ENCODE assay signal across 27 cellular contexts in the genomic region with DNA sequence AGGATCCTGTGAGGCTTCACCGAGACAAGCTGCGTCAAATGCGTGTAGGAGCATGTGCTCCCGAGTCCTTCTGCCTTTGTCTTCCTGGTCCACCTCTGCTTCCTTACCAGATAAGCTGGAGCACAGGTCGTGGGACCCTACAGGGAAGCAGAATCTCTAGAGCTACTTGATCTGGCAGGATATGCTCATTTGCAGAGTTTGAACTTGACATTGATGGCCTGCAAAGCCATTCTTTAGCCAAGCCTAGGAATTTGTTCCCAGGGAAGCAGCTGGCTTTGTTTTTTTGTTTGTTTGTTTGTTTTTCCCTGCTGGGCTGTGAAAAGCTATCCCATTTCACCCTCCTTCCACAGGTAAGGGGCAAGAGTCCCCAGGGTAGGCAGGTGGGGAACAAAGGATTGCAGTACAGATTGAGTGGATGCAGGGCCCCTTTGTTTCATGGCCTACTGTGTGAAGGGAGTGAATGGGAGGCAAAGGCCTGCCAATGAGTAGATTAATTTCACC.
A peak's percentile ranks its signal among the peaks of the same experiment; 100 is the strongest.
DNase-seq lines count a peak whose midpoint lies in the region; ATAC-seq, FAIRE-seq and TF ChIP-seq lines count a peak whose summit lies in the region.
"Had no signal": no experiment of that assay in that cellular context is flagged by ENCODE, and none has a peak within 500 bp of the region (broad histone marks: within the 10 kb centered on the region; RNA-seq: fewer than 3 reads in every experiment).

No MANE protein-coding gene starts in this region.

- peak overlapping the region; percentile 47; the same call in 1 of the 2 replicates for H2BK15ac ChIP-seq in H1 (ENCODE audit: low read length)

- H2BK20ac ChIP-seq in H1 (ENCODE audit: low read length), result no peak overlapping the region

- H2BK5ac ChIP-seq in H1 (ENCODE audit: low read depth, low read length), result no peak overlapping the region; the same call in 1 of the 2 replicates

- peaks cover 76 to 85% of the 10 kb centered on the region in 2 donors for H3K4me1 Mint-ChIP-seq in natural killer cell
- H3K4me1 Mint-ChIP-seq: CD4-positive, alpha-beta memory T cell had no signal

- peak overlapping the region; percentile 77 for H2BK12ac ChIP-seq in H1 (ENCODE audit: low read depth, low read length)

- peaks cover 3 to 4% of the 10 kb centered on the region in 2 donors for H3K9me3 Mint-ChIP-seq in natural killer cell

- CTCF ChIA-PET in H1 (lab: Charles Lee; ENCODE audit: partially characterized antibody), result interaction anchor here (1.2 to 2.6 kb wide), 5 partner anchors 11 to 513 kb away, joined by 3 to 17 read pairs (median 5); no protein-coding TSS in a partner anchor

- peaks cover 38% of the 10 kb centered on the region for H3K27me3 ChIP-seq in HUES64 (ENCODE audit: insufficient read depth, low read length)
- peaks cover 2 to 10% (median 5%) of the 10 kb centered on the region in 4 experiments; a peak in 5 of 7 replicates for H3K27me3 ChIP-seq in H1 (replicated peaks in 1 of 4; ENCODE audit: control insufficient read depth in 3 of 4, extremely low read depth in 1 of 4, insufficient read depth in 3 of 4, low read length in 3 of 4)
- H3K27me3 ChIP-seq in psoas muscle (ENCODE audit: insufficient read depth in 3 of 3, low read length in 2 of 3), result no peaks in the 10 kb centered on the region

- H3K9me3 ChIP-seq in HUES64 (ENCODE audit: insufficient read depth, low read depth, low read length) (peaks cover 5% of the 10 kb centered on the region; the same call in 1 of the 2 replicates), H1 (ENCODE audit: insufficient read depth in 2 of 2, low read depth in 1 of 2, low read length in 1 of 2) (peaks cover 10 to 20% of the 10 kb centered on the region in 2 experiments), psoas muscle (peaks cover 9% of the 10 kb centered on the region)

- peaks cover 0 to 6% of the 10 kb centered on the region in 2 experiments for H4K20me1 ChIP-seq in H1 (replicated peaks in 1 of 2; ENCODE audit: control insufficient read depth in 1 of 2, insufficient read depth in 2 of 2, low read length in 2 of 2)

- peaks cover 9% of the 10 kb centered on the region for H3K36me3 Mint-ChIP-seq in natural killer cell

- no peak for TF ChIP-seq POLR2A in H1 (IDR thresholded peaks at IDR 0.05; ENCODE audit: control extremely low read depth in 1 of 2, low read depth in 2 of 2, low read length in 2 of 2)

- no peak overlapping the region for H3K23ac ChIP-seq in H1 (ENCODE audit: insufficient read length)

- H3K23me2 ChIP-seq in H1 (ENCODE audit: low read depth, low read length), result no peaks in the 10 kb centered on the region

- no peak overlapping the region for H3K14ac ChIP-seq in H1 (ENCODE audit: insufficient read length)

- H4K8ac ChIP-seq in H1 (ENCODE audit: extremely low read depth, insufficient read depth, low read length), result no peak overlapping the region

- ATAC-seq in natural killer cell (no peak), psoas muscle (no peak)
- ATAC-seq: activated CD8-positive, alpha-beta T cell treated with anti-CD3 and anti-CD28 coated beads for 36 hours; activated naive CD4-positive, alpha-beta T cell treated with anti-CD3 and anti-CD28 coated beads, Interleukin-2, amount 50 U/mL, for 72 hours; left ventricle myocardium superior; stimulated activated naive CD8-positive, alpha-beta T cell treated with anti-CD3 and anti-CD28 coated beads, Interleukin-15, Interleukin-2, amounts not matched to agents 100 U/mL and 50 U/mL, for 24 hours had no signal

- DNase-seq in DMS79 treated with DMSO at 0.1 percent for 48 hours (lab: John Stamatoyannopoulos, UW) (peak; percentile 22), DMS79 (lab: John Stamatoyannopoulos, UW) (no peak), H1 (ENCODE audit: low read depth in 1 of 2, low spot score in 2 of 2) (peak; percentile 66 to 80), natural killer cell (no peak), psoas muscle (no peak), NCI-H1930 (lab: John Stamatoyannopoulos, UW) (no peak), NCI-H2196 treated with DMSO at 0.1 percent for 48 hours (lab: John Stamatoyannopoulos, UW; ENCODE audit: unreplicated experiment) (no peak)
- DNase-seq: activated CD8-positive, alpha-beta T cell treated with anti-CD3 and anti-CD28 coated beads for 36 hours; CD4-positive, alpha-beta memory T cell; central memory CD4-positive, alpha-beta T cell; GDM1; HCEC 1CT; islet precursor cell; left ventricle myocardium superior; NCI-H1694; nucleus accumbens; SHP77; stimulated activated naive CD8-positive, alpha-beta T cell treated with anti-CD3 and anti-CD28 coated beads, Interleukin-15, Interleukin-2, amounts not matched to agents 100 U/mL and 50 U/mL, for 24 hours had no signal

- H2BK120ac ChIP-seq in H1 (replicated peaks; ENCODE audit: low read depth, low read length), result no peak overlapping the region

- peak overlapping the region; percentile 39; the same call in 1 of the 2 replicates for H3K18ac ChIP-seq in H1 (ENCODE audit: extremely low read depth, low read length)

- no peak for TF ChIP-seq RAD21 in H1 (IDR thresholded peaks at IDR 0.05 in 1 of 2, conservative IDR thresholded peaks at IDR 0.05 in 1 of 2; ENCODE audit: low read depth in 2 of 2, low read length in 2 of 2)

- no peak overlapping the region for H4K5ac ChIP-seq in H1 (ENCODE audit: insufficient read length, low read depth, low read length)

- H3K79me2 ChIP-seq in H1 (ENCODE audit: control insufficient read depth in 1 of 2, insufficient read depth in 2 of 2, low read length in 2 of 2), result no peaks in the 10 kb centered on the region

- no peak overlapping the region for H3K4ac ChIP-seq in H1 (replicated peaks; ENCODE audit: insufficient read length, low read depth, low read length)

- H3K27ac ChIP-seq in HUES64 (ENCODE audit: low read depth, low read length), result peak overlapping the region; percentile 58; the same call in 1 of the 2 replicates
- H3K27ac ChIP-seq in H1 (ENCODE audit: low read depth, low read length), result no peak overlapping the region
- no peak overlapping the region for H3K27ac ChIP-seq in psoas muscle
- H3K27ac ChIP-seq: KMS-11, thoracic aorta had no signal

- peak overlapping the region; percentile 90 to 95 for H3K27ac Mint-ChIP-seq in natural killer cell
- H3K27ac Mint-ChIP-seq: activated CD8-positive, alpha-beta T cell treated with anti-CD3 and anti-CD28 coated beads for 36 hours; activated naive CD4-positive, alpha-beta T cell treated with anti-CD3 and anti-CD28 coated beads, Interleukin-2, amount 50 U/mL, for 72 hours; activated T-helper 2 cell treated with anti-CD3 and anti-CD28 coated beads, Interferon-gamma antibody, Interleukin-2, Interleukin-4, amounts not matched to agents 10 μg/mL and 5 μg/mL and 100 μg/mL, durations not matched to agents 14 hours and 24 hours and 36 hours; CD4-positive, alpha-beta memory T cell; dendritic cell treated with granulocyte-macrophage colony-stimulating factor and Interleukin-4, amounts not matched to agents 40 ng/mL and 50 ng/mL, for 4 days had no signal

- peak overlapping the region; percentile 40 to 59 for H3K4me2 ChIP-seq in H1 (ENCODE audit: insufficient read depth in 1 of 2, low read depth in 2 of 2, low read length in 2 of 2)
- H3K4me2 ChIP-seq: KMS-11 had no signal

- H3K79me1 ChIP-seq in H1 (ENCODE audit: low read depth, low read length), result no peaks in the 10 kb centered on the region

- H4K91ac ChIP-seq in H1 (replicated peaks; ENCODE audit: insufficient read length, low read length), result peak overlapping the region; percentile 45

- TF ChIP-seq CTCF in H1 (IDR thresholded peaks at IDR 0.05; ENCODE audit: control extremely low read depth in 1 of 3, insufficient read depth in 1 of 3, low read depth in 1 of 3, low read length in 3 of 3), result no peak
- TF ChIP-seq CTCF in natural killer cell (IDR thresholded peaks at IDR 0.05), result no peak
- TF ChIP-seq CTCF in psoas muscle (IDR thresholded peaks at IDR 0.05), result no peak

- H3K4me1 ChIP-seq in HUES64 (ENCODE audit: insufficient read depth, low read length) (peaks cover 37% of the 10 kb centered on the region), H1 (replicated peaks in 1 of 4; ENCODE audit: control insufficient read depth in 3 of 4, insufficient read depth in 4 of 4, low read length in 3 of 4) (peaks cover 6 to 31% (median 21%) of the 10 kb centered on the region in 4 experiments), psoas muscle (peaks cover 11% of the 10 kb centered on the region)

- H3K36me3 ChIP-seq in HUES64 (ENCODE audit: insufficient read depth, low read length), result no peaks in the 10 kb centered on the region
- peaks cover 0 to 13% (median 0%) of the 10 kb centered on the region in 4 experiments; a peak in 3 of 8 replicates for H3K36me3 ChIP-seq in H1 (ENCODE audit: control insufficient read depth in 2 of 4, insufficient read depth in 4 of 4, low read length in 3 of 4)
- H3K36me3 ChIP-seq in psoas muscle (ENCODE audit: insufficient read depth in 1 of 2, low read depth in 1 of 2), result no peaks in the 10 kb centered on the region
- H3K36me3 ChIP-seq: thoracic aorta had no signal

- peak; percentile 99 for FAIRE-seq in H1 (lab: Jason Lieb, UNC)
- FAIRE-seq: endometrium, frontal cortex, GM19239 had no signal

- H3K9ac ChIP-seq in HUES64 (ENCODE audit: low read depth, low read length) (no peak overlapping the region; the same call in 1 of the 2 replicates), H1 (replicated peaks in 1 of 4; ENCODE audit: extremely low read depth in 1 of 4, low read depth in 3 of 4, low read length in 3 of 4) (no peak overlapping the region)
- H3K9ac ChIP-seq: KMS-11 had no signal

- no peak overlapping the region for H3K56ac ChIP-seq in H1 (replicated peaks; ENCODE audit: insufficient read length, low read depth, low read length)

- intact Hi-C loops in natural killer cell (cut with micrococcal nuclease) (no loop called here), psoas muscle (cut with DNase I) (no loop called here)

- H2AK5ac ChIP-seq in H1 (ENCODE audit: low read depth, low read length), result peak overlapping the region; percentile 87; the same call in 1 of the 2 replicates

- WGBS in HUES64, result 39% methylated on average over 5 of the region's 5 CpGs
- 24% methylated on average over 5 of the region's 5 CpGs; no CpG with 5 or more reads in 1 of the 2 experiments for WGBS in H1 (ENCODE audit: extremely low coverage in 1 of 2, insufficient coverage in 1 of 2, insufficient read length in 1 of 2, insufficient replicate concordance in 2 of 2, low coverage in 1 of 2, low lambda C conversion rate in 2 of 2, missing lambda C conversion rate in 1 of 2), 2 experiments
- 80 to 91% (median 88%) methylated on average over 5 of the region's 5 CpGs for WGBS in psoas muscle, 3 donors

- H3K4me3 ChIP-seq in HUES64 (ENCODE audit: low read length) (no peak overlapping the region), H1 (ENCODE audit: extremely low read depth in 1 of 4, insufficient read depth in 2 of 4, low read depth in 3 of 4, low read length in 4 of 4) (peak overlapping the region in 1 of 4 experiments; percentile 18; a peak in 1 of 8 replicates), psoas muscle (no peak overlapping the region)
- H3K4me3 ChIP-seq: thoracic aorta had no signal

- POLR2A ChIA-PET in H1 (lab: Charles Lee; ENCODE audit: partially characterized antibody), result interaction anchor here (1.5 kb wide), 1 partner anchor 30 kb away, joined by 4 read pairs; no protein-coding TSS in a partner anchor

- TF ChIP-seq EP300 in H1 (IDR thresholded peaks at IDR 0.05; ENCODE audit: borderline replicate concordance in 1 of 2, low read depth in 2 of 2, low read length in 2 of 2), result peak in 1 of 2 experiments; percentile 84; a peak in 1 of 3 replicates

- peak overlapping the region; percentile 31 for H3K4me3 Mint-ChIP-seq in natural killer cell
- H3K4me3 Mint-ChIP-seq: activated CD8-positive, alpha-beta T cell treated with anti-CD3 and anti-CD28 coated beads for 36 hours; CD4-positive, alpha-beta memory T cell; dendritic cell treated with granulocyte-macrophage colony-stimulating factor and Interleukin-4, amounts not matched to agents 40 ng/mL and 50 ng/mL, for 4 days had no signal

- no peak overlapping the region for H2AFZ ChIP-seq in H1 (ENCODE audit: low read length)

- H3K27me3 Mint-ChIP-seq in natural killer cell (ENCODE audit: low read depth in 2 of 2), result no peaks in the 10 kb centered on the region
- H3K27me3 Mint-ChIP-seq: activated CD8-positive, alpha-beta T cell treated with anti-CD3 and anti-CD28 coated beads for 36 hours; CD4-positive, alpha-beta memory T cell; dendritic cell treated with granulocyte-macrophage colony-stimulating factor and Interleukin-4, amounts not matched to agents 40 ng/mL and 50 ng/mL, for 4 days had no signal

Comparison
In these comparisons a context has a peak if more than half of its experiments do, and no peak if none do; other contexts are left out.
1. DNase-seq: peak in DMS79 treated with DMSO at 0.1 percent for 48 hours (single experiment) and H1 (2 of 2); none in DMS79 (single experiment), natural killer cell (single experiment), psoas muscle (0 of 2), NCI-H1930 (0 of 2) and NCI-H2196 treated with DMSO at 0.1 percent for 48 hours (single experiment).